In genomic region chr3:11009898-11010297, GRCh38 we compare ENCODE assay signal across 28 cellular contexts. TPM values are rescaled to one million over a fixed set of nuclear protein-coding genes. Genes with fewer than 3 reads are reported as not detected.
DNase-seq lines count a peak whose midpoint lies in the region; ATAC-seq, FAIRE-seq and TF ChIP-seq lines count a peak whose summit lies in the region.
"Had no signal": no experiment of that assay in that cellular context is flagged by ENCODE, and none has a peak within 500 bp of the region (broad histone marks: within the 10 kb centered on the region; RNA-seq: fewer than 3 reads in every experiment).

No MANE protein-coding gene starts in this region.

- H3K36me3 Mint-ChIP-seq in brain = peaks cover 20% of the 10 kb centered on the region
- H3K36me3 Mint-ChIP-seq: CD14-positive monocyte; CD8-positive, alpha-beta memory T cell had no signal

- ATAC-seq in left lobe of liver (peak; percentile 5), GM21717 (IDR thresholded peaks at IDR 0.05; ENCODE audit: unreplicated experiment) (no peak)
- ATAC-seq: GM12878 had no signal

- DNase-seq in NCI-H2227 (lab: John Stamatoyannopoulos, UW; ENCODE audit: unreplicated experiment) = peak; percentile 30
- DNase-seq in left lobe of liver (ENCODE audit: low spot score) = no peak
- DNase-seq in superior temporal gyrus (ENCODE audit: extremely low spot score) = peak; percentile 70
- DNase-seq in epidermal melanocyte (ENCODE audit: insufficient read length, low spot score) = no peak
- DNase-seq in H54 (ENCODE audit: insufficient read length, low spot score) = no peak
- DNase-seq: BE2C; CD8-positive, alpha-beta memory T cell; DMS 273 treated with DMSO at 0.1 percent for 48 hours; DMS79; EL; GDM1; GOT3; HCEC 1CT; NCI-H1092; NCI-H1417 treated with DMSO at 0.1 percent for 48 hours; NCI-H1694 treated with DMSO at 0.1 percent for 48 hours; NCI-H2081; NCI-H345; NCI-H524; NCI-H82; OCI-M1; Peyer's patch; SHP77 treated with DMSO at 0.1 percent for 48 hours had no signal

- peak overlapping the region; percentile 9 to 90 (median 74) for H3K27ac Mint-ChIP-seq in brain
- H3K27ac Mint-ChIP-seq: CD14-positive monocyte; CD8-positive, alpha-beta memory T cell had no signal

- H3K4me3 Mint-ChIP-seq in brain = peak overlapping the region in 2 of 5 experiments; percentile 3 to 51
- H3K4me3 Mint-ChIP-seq: CD14-positive monocyte; CD8-positive, alpha-beta memory T cell had no signal

- no peak for TF ChIP-seq CTCF in brain (conservative IDR thresholded peaks at IDR 0.05)

- peaks cover 67% of the 10 kb centered on the region for H3K4me1 Mint-ChIP-seq in brain
- H3K4me1 Mint-ChIP-seq: CD14-positive monocyte; CD8-positive, alpha-beta memory T cell had no signal

- no peaks in the 10 kb centered on the region for H3K27me3 Mint-ChIP-seq in brain

- FAIRE-seq in H54 (lab: Jason Lieb, UNC) = no peak
- FAIRE-seq: GM12878 had no signal

- TF ChIP-seq POLR2A in H54 (IDR thresholded peaks at IDR 0.05; ENCODE audit: low read depth, low read length) = no peak

- H3K9me3 Mint-ChIP-seq in brain = no peaks in the 10 kb centered on the region
- H3K9me3 Mint-ChIP-seq: CD14-positive monocyte; CD8-positive, alpha-beta memory T cell had no signal

RNA-seq across cellular contexts. Expression of gene SLC6A1, which starts 17.4 kb away (rescaled TPM):
- polyA plus RNA-seq in brain (ENCODE audit: insufficient read depth, low read depth, low replicate concordance) = 47.7 TPM
- total RNA-seq in left lobe of liver = 64.8 TPM
- total RNA-seq: CD8-positive, alpha-beta memory T cell; GM12878; HT-29 had no signal
- polyA plus RNA-seq: CD14-positive monocyte; CD8-positive, alpha-beta memory T cell; GM12878 had no signal

Comparison
In these comparisons a context has a peak if more than half of its experiments do, and no peak if none do; other contexts are left out.
1. DNase-seq: peak in NCI-H2227 (single experiment) and superior temporal gyrus (single experiment); none in left lobe of liver (single experiment), epidermal melanocyte (single experiment) and H54 (single experiment).